In the genomic region with DNA sequence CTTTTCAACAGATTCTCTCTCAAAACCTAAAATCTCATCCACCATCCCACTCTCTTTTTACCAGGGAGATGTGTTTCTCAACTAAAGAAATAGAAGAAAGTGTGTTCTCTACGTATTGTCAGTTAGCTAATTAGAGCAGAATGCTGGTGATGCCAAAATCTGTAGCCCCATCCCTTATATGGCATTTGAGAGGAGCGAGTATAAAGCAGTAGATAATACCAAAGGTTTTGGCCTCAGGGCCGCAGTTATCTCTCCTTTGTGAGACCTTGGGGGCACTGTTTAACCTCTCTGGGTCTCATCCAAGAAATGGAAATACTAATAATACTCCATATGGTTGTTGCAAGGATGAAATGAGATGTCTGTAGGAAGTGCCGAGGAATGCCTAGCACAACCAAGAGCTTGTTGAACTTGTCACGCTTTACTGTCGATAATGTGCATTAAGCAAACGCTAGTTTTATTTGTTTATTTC, we compare ENCODE assay signal across 8 cellular contexts. TPM values are rescaled to one million over a fixed set of nuclear protein-coding genes. Genes with fewer than 3 reads are reported as not detected.
DNase-seq lines count a peak whose midpoint lies in the region; ATAC-seq and TF ChIP-seq lines count a peak whose summit lies in the region.

No MANE protein-coding gene starts in this region.

- H3K27me3 ChIP-seq in esophagus muscularis mucosa = peaks cover 0 to 4% (median 0%) of the 10 kb centered on the region in 4 donors

- no peak for TF ChIP-seq POLR2A in esophagus muscularis mucosa (IDR thresholded peaks at IDR 0.05; ENCODE audit: low read depth)

- H3K36me3 Mint-ChIP-seq in HFFc6 (ENCODE audit: low read depth) = peaks cover 15% of the 10 kb centered on the region

- peaks cover 42% of the 10 kb centered on the region for H3K4me1 Mint-ChIP-seq in HFFc6 (ENCODE audit: low read depth)

- no peak for TF ChIP-seq EP300 in esophagus muscularis mucosa (IDR thresholded peaks at IDR 0.05)

- TF ChIP-seq CTCF in HFFc6 (IDR thresholded peaks at IDR 0.05) (0 out of 2 replicates have a peak, but pooled peaks have one; percentile 6), esophagus muscularis mucosa (IDR thresholded peaks at IDR 0.05) (no peak), omental fat pad (IDR thresholded peaks at IDR 0.05) (no peak)

- no peaks in the 10 kb centered on the region; the same call in 1 of the 2 replicates for H3K9me3 Mint-ChIP-seq in HFFc6

- peak overlapping the region; percentile 91 for H3K4me3 Mint-ChIP-seq in HFFc6

- H3K27ac ChIP-seq in esophagus muscularis mucosa (replicated peaks in 1 of 4) = peak overlapping the region; percentile 93 to 95 (median 94)

- WGBS in esophagus muscularis mucosa = 8% methylated on average over 7 of the region's 7 CpGs

- peak overlapping the region; percentile 96 for H3K27ac Mint-ChIP-seq in HFFc6

- H3K27me3 Mint-ChIP-seq in HFFc6 (ENCODE audit: insufficient read depth) = peaks cover 5% of the 10 kb centered on the region

- peak overlapping the region; percentile 73 to 87 (median 74) for H3K4me3 ChIP-seq in esophagus muscularis mucosa

- peaks cover 31 to 50% (median 47%) of the 10 kb centered on the region in 4 donors for H3K4me1 ChIP-seq in esophagus muscularis mucosa

- DNase-seq in HFFc6 = no peak
- peak; percentile 46 for DNase-seq in RKO (ENCODE audit: low spot score)
- DNase-seq in esophagus muscularis mucosa (ENCODE audit: extremely low spot score) = no peak
- no peak for DNase-seq in omental fat pad (ENCODE audit: low spot score)
- no peak for DNase-seq in NCI-H1436 (lab: John Stamatoyannopoulos, UW)
- DNase-seq in activated gamma-delta T cell (lab: John Stamatoyannopoulos, UW) = no peak
- DNase-seq in activated CD4-positive, alpha-beta T cell treated with anti-CD3 and anti-CD28 coated beads for 48 hours = no peak

- intact Hi-C loops in esophagus muscularis mucosa (cut with DNase I) = loop anchor here (5.0 kb wide), 1 partner anchor 112 kb away; a partner anchor contains a TSS

- no peaks in the 10 kb centered on the region for H3K9me3 ChIP-seq in esophagus muscularis mucosa

- ATAC-seq in GM18502 (IDR thresholded peaks at IDR 0.05; ENCODE audit: poor library complexity, unreplicated experiment) (peak; percentile 5), omental fat pad (ENCODE audit: low FRiP score) (peak; percentile 34)

- peaks cover 0 to 13% (median 7%) of the 10 kb centered on the region in 4 donors for H3K36me3 ChIP-seq in esophagus muscularis mucosa

RNA-seq across cellular contexts. Expression of a gene that starts 0.5 kb away (rescaled TPM):
- 10 to 100 TPM; 76.8 to 87.4 (median 82.5) TPM for total RNA-seq in HFFc6 (2021; fragmentation: NEBNext Ultra II Directional; extraction: Animal tissue kit (Norgen Biotek cat#: 25700))
- 100 to 1,000 TPM in 3 of 4 donors, 10 to 100 TPM in 1; 99.9 to 135 (median 119) TPM for total RNA-seq in esophagus muscularis mucosa
- 100 to 1,000 TPM in 1 of 4 donors, 10 to 100 TPM in 3; 46.0 to 112 (median 59.2) TPM for total RNA-seq in omental fat pad
